12 cellular contexts compared by ENCODE assay signal in the genomic region with DNA sequence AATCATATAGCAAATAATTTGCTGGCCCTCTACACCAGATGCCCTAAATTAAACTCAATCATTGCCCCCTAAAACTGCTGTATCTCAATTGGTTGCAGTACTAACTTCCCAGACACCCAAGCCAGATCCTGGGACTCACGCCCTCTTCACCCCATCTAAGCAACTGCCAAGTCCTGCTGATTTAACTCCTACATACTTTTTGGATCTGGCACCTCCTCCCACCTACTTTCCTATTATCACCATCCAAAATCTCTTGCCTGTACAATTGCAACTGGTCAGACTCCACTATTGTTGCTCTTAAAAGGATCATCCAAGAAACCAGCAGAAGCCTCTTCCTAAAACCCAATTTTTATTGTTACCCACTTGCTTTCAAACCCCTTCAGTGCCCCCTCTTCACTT. TPM values are rescaled to one million over a fixed set of nuclear protein-coding genes. Genes with fewer than 3 reads are reported as not detected.
DNase-seq lines count a peak whose midpoint lies in the region; ATAC-seq lines count a peak whose summit lies in the region.
"Had no signal": no experiment of that assay in that cellular context is flagged by ENCODE, and none has a peak within 500 bp of the region (broad histone marks: within the 10 kb centered on the region; RNA-seq: fewer than 3 reads in every experiment).

No MANE protein-coding gene starts in this region.

- H3K27ac Mint-ChIP-seq in activated CD4-positive, alpha-beta T cell treated with anti-CD3 and anti-CD28 coated beads, Interleukin-2, amount 10 ng/mL, durations not matched to agents 24 days and 14 days = peak overlapping the region; percentile 0
- peak overlapping the region in 1 of 2 donors; percentile 87 for H3K27ac Mint-ChIP-seq in stimulated activated naive CD8-positive, alpha-beta T cell treated with anti-CD3 and anti-CD28 coated beads, Interleukin-15, amount 100 ng/mL, for 72 hours
- no peak overlapping the region for H3K27ac Mint-ChIP-seq in activated T-helper 17 cell treated with anti-CD3 and anti-CD28 coated beads, Interleukin-2, amount 50 U/mL, for 72 hours

- peak overlapping the region; percentile 14 for H3K4me3 Mint-ChIP-seq in activated CD4-positive, alpha-beta T cell treated with anti-CD3 and anti-CD28 coated beads, Interleukin-2, amount 10 ng/mL, durations not matched to agents 24 days and 14 days
- H3K4me3 Mint-ChIP-seq in stimulated activated naive CD8-positive, alpha-beta T cell treated with anti-CD3 and anti-CD28 coated beads, Interleukin-15, amount 100 ng/mL, for 72 hours = peak overlapping the region; percentile 12 to 40
- peak overlapping the region; percentile 0 for H3K4me3 Mint-ChIP-seq in activated T-helper 17 cell treated with anti-CD3 and anti-CD28 coated beads, Interleukin-2, amount 50 U/mL, for 72 hours

- ATAC-seq in stimulated activated naive CD8-positive, alpha-beta T cell treated with anti-CD3 and anti-CD28 coated beads, Interleukin-15, amount 100 ng/mL, for 72 hours = no peak
- no peak for ATAC-seq in stimulated activated naive CD8-positive, alpha-beta T cell treated with anti-CD3 and anti-CD28 coated beads, Interleukin-15, Interleukin-2, amounts not matched to agents 100 U/mL and 50 U/mL, for 24 hours
- ATAC-seq in activated T-helper 17 cell treated with anti-CD3 and anti-CD28 coated beads, Interleukin-2, amount 50 U/mL, for 72 hours (replicated peaks) = no peak
- no peak for ATAC-seq in left ventricle myocardium superior
- ATAC-seq: A549, GM12878 had no signal

- peaks cover 2% of the 10 kb centered on the region for H3K36me3 Mint-ChIP-seq in activated CD4-positive, alpha-beta T cell treated with anti-CD3 and anti-CD28 coated beads, Interleukin-2, amount 10 ng/mL, durations not matched to agents 24 days and 14 days (ENCODE audit: low read depth)
- H3K36me3 Mint-ChIP-seq in activated T-helper 17 cell treated with anti-CD3 and anti-CD28 coated beads, Interleukin-2, amount 50 U/mL, for 72 hours (ENCODE audit: low read depth) = peaks cover 6% of the 10 kb centered on the region

- intact Hi-C loops in activated CD4-positive, alpha-beta T cell treated with anti-CD3 and anti-CD28 coated beads, Interleukin-2, amount 10 ng/mL, durations not matched to agents 24 days and 14 days (cut with micrococcal nuclease) = loop anchor here (10.0 kb wide), 1 partner anchor 344 kb away; the partner anchor contains the start of gene KANTR
- intact Hi-C loops in left ventricle myocardium superior (cut with micrococcal nuclease) = loop anchor here (10.0 kb wide), 1 partner anchor 124 kb away; no protein-coding TSS in a partner anchor

- H3K4me1 Mint-ChIP-seq in activated CD4-positive, alpha-beta T cell treated with anti-CD3 and anti-CD28 coated beads, Interleukin-2, amount 10 ng/mL, durations not matched to agents 24 days and 14 days = peaks cover 37% of the 10 kb centered on the region
- peaks cover 61% of the 10 kb centered on the region for H3K4me1 Mint-ChIP-seq in stimulated activated naive CD8-positive, alpha-beta T cell treated with anti-CD3 and anti-CD28 coated beads, Interleukin-15, amount 100 ng/mL, for 72 hours
- peaks cover 10% of the 10 kb centered on the region for H3K4me1 Mint-ChIP-seq in activated T-helper 17 cell treated with anti-CD3 and anti-CD28 coated beads, Interleukin-2, amount 50 U/mL, for 72 hours

- no peak for DNase-seq in activated CD4-positive, alpha-beta T cell treated with anti-CD3 and anti-CD28 coated beads, Interleukin-2, amount 10 ng/mL, durations not matched to agents 24 days and 14 days
- no peak for DNase-seq in activated CD4-positive, alpha-beta T cell treated with anti-CD3 and anti-CD28 coated beads for 4 hours
- DNase-seq in stimulated activated naive CD8-positive, alpha-beta T cell treated with anti-CD3 and anti-CD28 coated beads, Interleukin-15, amount 100 ng/mL, for 72 hours = no peak
- DNase-seq in stimulated activated naive CD8-positive, alpha-beta T cell treated with anti-CD3 and anti-CD28 coated beads, Interleukin-15, Interleukin-2, amounts not matched to agents 100 U/mL and 50 U/mL, for 24 hours = no peak
- DNase-seq in NCI-H2081 (lab: John Stamatoyannopoulos, UW) (no peak), left ventricle myocardium superior (no peak)
- DNase-seq: BE2C; CD4-positive, alpha-beta memory T cell; GM23248 had no signal

- H3K9me3 Mint-ChIP-seq in activated CD4-positive, alpha-beta T cell treated with anti-CD3 and anti-CD28 coated beads, Interleukin-2, amount 10 ng/mL, durations not matched to agents 24 days and 14 days = no peaks in the 10 kb centered on the region
- no peaks in the 10 kb centered on the region for H3K9me3 Mint-ChIP-seq in stimulated activated naive CD8-positive, alpha-beta T cell treated with anti-CD3 and anti-CD28 coated beads, Interleukin-15, amount 100 ng/mL, for 72 hours
- no peaks in the 10 kb centered on the region for H3K9me3 Mint-ChIP-seq in activated T-helper 17 cell treated with anti-CD3 and anti-CD28 coated beads, Interleukin-2, amount 50 U/mL, for 72 hours
- H3K9me3 Mint-ChIP-seq: CD4-positive, alpha-beta memory T cell had no signal

- H3K27me3 Mint-ChIP-seq in activated CD4-positive, alpha-beta T cell treated with anti-CD3 and anti-CD28 coated beads, Interleukin-2, amount 10 ng/mL, durations not matched to agents 24 days and 14 days = no peaks in the 10 kb centered on the region
- H3K27me3 Mint-ChIP-seq in stimulated activated naive CD8-positive, alpha-beta T cell treated with anti-CD3 and anti-CD28 coated beads, Interleukin-15, amount 100 ng/mL, for 72 hours = peaks cover 8% of the 10 kb centered on the region
- no peaks in the 10 kb centered on the region for H3K27me3 Mint-ChIP-seq in activated T-helper 17 cell treated with anti-CD3 and anti-CD28 coated beads, Interleukin-2, amount 50 U/mL, for 72 hours

RNA-seq across cellular contexts. Expression of gene HSD17B10, which starts 4.7 kb away (rescaled TPM):
- 148 and 165 TPM in 2 replicates for total RNA-seq in activated CD4-positive, alpha-beta T cell treated with anti-CD3 and anti-CD28 coated beads, Interleukin-2, amount 10 ng/mL, durations not matched to agents 24 days and 14 days
- 100 to 1,000 TPM in 1 of 2 donors, 10 to 100 TPM in 1; 52.3 to 149 TPM for total RNA-seq in activated T-helper 17 cell treated with anti-CD3 and anti-CD28 coated beads, Interleukin-2, amount 50 U/mL, for 72 hours
- 102 TPM for total RNA-seq in left ventricle myocardium superior

RNA-seq across cellular contexts. Expression of gene RIBC1, which starts 16.2 kb away (rescaled TPM):
- total RNA-seq in activated CD4-positive, alpha-beta T cell treated with anti-CD3 and anti-CD28 coated beads, Interleukin-2, amount 10 ng/mL, durations not matched to agents 24 days and 14 days = 0.44 and 0.54 TPM in 2 replicates
- total RNA-seq in activated T-helper 17 cell treated with anti-CD3 and anti-CD28 coated beads, Interleukin-2, amount 50 U/mL, for 72 hours = under 1 TPM; 0.71 to 0.74 TPM
- 0.52 TPM for total RNA-seq in left ventricle myocardium superior

RNA-seq across cellular contexts. Expression of gene SMC1A, which starts 16.4 kb away (rescaled TPM):
- total RNA-seq in activated CD4-positive, alpha-beta T cell treated with anti-CD3 and anti-CD28 coated beads, Interleukin-2, amount 10 ng/mL, durations not matched to agents 24 days and 14 days = 141 and 144 TPM in 2 replicates
- total RNA-seq in activated T-helper 17 cell treated with anti-CD3 and anti-CD28 coated beads, Interleukin-2, amount 50 U/mL, for 72 hours = 100 to 1,000 TPM in 1 of 2 donors, 10 to 100 TPM in 1; 77.6 to 124 TPM
- 40.2 TPM for total RNA-seq in left ventricle myocardium superior
